1 cellular context compared by ENCODE assay signal in the genomic region with DNA sequence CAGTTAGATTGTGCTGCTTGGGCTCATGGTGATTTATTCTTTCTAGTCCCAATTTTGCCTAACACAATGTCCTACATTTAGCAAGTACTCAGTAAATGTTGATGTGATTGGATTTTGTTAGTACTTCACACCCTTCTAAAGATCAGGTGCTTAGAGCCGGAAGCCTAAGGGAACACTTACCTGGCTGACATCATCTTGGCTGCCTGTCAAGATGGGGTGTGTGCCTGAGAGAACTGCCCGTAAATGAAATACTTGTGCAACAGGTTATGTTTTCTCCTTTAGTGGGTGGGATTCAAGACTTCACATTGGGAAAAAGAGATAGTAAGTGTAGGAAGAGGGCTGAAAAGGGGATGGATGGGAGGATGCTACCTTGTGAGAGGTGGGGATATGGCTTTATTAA.
A peak's percentile ranks its signal among the peaks of the same experiment; 100 is the strongest.
TF ChIP-seq lines count a peak whose summit lies in the region.

No MANE protein-coding gene starts in this region.

TF ChIP-seq in HCT116, 20 proteins besides CTCF, POLR2A, EP300 and RAD21 (continued from another document):
- TF ChIP-seq, protein P1, sequence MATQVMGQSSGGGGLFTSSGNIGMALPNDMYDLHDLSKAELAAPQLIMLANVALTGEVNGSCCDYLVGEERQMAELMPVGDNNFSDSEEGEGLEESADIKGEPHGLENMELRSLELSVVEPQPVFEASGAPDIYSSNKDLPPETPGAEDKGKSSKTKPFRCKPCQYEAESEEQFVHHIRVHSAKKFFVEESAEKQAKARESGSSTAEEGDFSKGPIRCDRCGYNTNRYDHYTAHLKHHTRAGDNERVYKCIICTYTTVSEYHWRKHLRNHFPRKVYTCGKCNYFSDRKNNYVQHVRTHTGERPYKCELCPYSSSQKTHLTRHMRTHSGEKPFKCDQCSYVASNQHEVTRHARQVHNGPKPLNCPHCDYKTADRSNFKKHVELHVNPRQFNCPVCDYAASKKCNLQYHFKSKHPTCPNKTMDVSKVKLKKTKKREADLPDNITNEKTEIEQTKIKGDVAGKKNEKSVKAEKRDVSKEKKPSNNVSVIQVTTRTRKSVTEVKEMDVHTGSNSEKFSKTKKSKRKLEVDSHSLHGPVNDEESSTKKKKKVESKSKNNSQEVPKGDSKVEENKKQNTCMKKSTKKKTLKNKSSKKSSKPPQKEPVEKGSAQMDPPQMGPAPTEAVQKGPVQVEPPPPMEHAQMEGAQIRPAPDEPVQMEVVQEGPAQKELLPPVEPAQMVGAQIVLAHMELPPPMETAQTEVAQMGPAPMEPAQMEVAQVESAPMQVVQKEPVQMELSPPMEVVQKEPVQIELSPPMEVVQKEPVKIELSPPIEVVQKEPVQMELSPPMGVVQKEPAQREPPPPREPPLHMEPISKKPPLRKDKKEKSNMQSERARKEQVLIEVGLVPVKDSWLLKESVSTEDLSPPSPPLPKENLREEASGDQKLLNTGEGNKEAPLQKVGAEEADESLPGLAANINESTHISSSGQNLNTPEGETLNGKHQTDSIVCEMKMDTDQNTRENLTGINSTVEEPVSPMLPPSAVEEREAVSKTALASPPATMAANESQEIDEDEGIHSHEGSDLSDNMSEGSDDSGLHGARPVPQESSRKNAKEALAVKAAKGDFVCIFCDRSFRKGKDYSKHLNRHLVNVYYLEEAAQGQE (IDR thresholded peaks at IDR 0.05; ENCODE audit: low read depth): no peak
- TF ChIP-seq, protein P2, sequence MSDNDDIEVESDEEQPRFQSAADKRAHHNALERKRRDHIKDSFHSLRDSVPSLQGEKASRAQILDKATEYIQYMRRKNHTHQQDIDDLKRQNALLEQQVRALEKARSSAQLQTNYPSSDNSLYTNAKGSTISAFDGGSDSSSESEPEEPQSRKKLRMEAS (IDR thresholded peaks at IDR 0.05): peak; percentile 85
- TF ChIP-seq EZH2 (IDR thresholded peaks at IDR 0.05) (no peak), ZNF274 (IDR thresholded peaks at IDR 0.05; ENCODE audit: low read depth, low read length) (no peak)
